26 cellular contexts compared by ENCODE assay signal in genomic region chr1:48873944-48874343, GRCh38.
A peak's percentile ranks its signal among the peaks of the same experiment; 100 is the strongest.
DNase-seq lines count a peak whose midpoint lies in the region; ATAC-seq and TF ChIP-seq lines count a peak whose summit lies in the region.
"Had no signal": no experiment of that assay in that cellular context is flagged by ENCODE, and none has a peak within 500 bp of the region (broad histone marks: within the 10 kb centered on the region; RNA-seq: fewer than 3 reads in every experiment).

No MANE protein-coding gene starts in this region.

- peaks cover 13% of the 10 kb centered on the region for H3K27me3 Mint-ChIP-seq in T-helper 17 cell
- H3K27me3 Mint-ChIP-seq: CD4-positive, alpha-beta memory T cell had no signal

- H3F3A ChIP-seq in SK-N-SH (replicated peaks; ENCODE audit: insufficient read depth): peaks cover 12% of the 10 kb centered on the region

- H3K27me3 ChIP-seq in HUES48 (ENCODE audit: control insufficient read depth, insufficient read depth, low read length) (no peaks in the 10 kb centered on the region), SK-N-SH (ENCODE audit: insufficient read depth) (no peaks in the 10 kb centered on the region)
- H3K27me3 ChIP-seq: SJSA1, testis had no signal

- H3K4me1 ChIP-seq in HUES48 (ENCODE audit: control insufficient read depth, insufficient read depth, low read length): peaks cover 41% of the 10 kb centered on the region
- H3K4me1 ChIP-seq in SK-N-SH (ENCODE audit: control insufficient read depth in 1 of 2, insufficient read depth in 2 of 2, low read depth in 1 of 2, low read length in 1 of 2): peaks cover 21 to 31% of the 10 kb centered on the region in 2 experiments; a peak in 3 of 4 replicates
- H3K4me1 ChIP-seq: lower lobe of right lung, parathyroid adenoma, testis had no signal

- no peaks in the 10 kb centered on the region for H4K20me1 ChIP-seq in SK-N-SH (ENCODE audit: insufficient read depth)

- H3K27ac ChIP-seq in HUES48 (ENCODE audit: low read depth, low read length) (peak overlapping the region; percentile 65), angular gyrus (ENCODE audit: low read depth, low read length) (peak overlapping the region; percentile 68), SK-N-SH (ENCODE audit: low read depth in 2 of 2, low read length in 1 of 2) (no peak overlapping the region; a peak in 2 of 4 replicates)
- H3K27ac ChIP-seq: lower lobe of right lung, parathyroid adenoma, SJSA1, testis had no signal

- H3K4me3 ChIP-seq in HUES48 (ENCODE audit: low read depth, low read length): no peak overlapping the region
- H3K4me3 ChIP-seq in SK-N-SH (ENCODE audit: low read depth in 2 of 2, low read length in 1 of 2): no peak overlapping the region
- H3K4me3 ChIP-seq: lower lobe of right lung, mucosa of descending colon, SJSA1, testis had no signal

- POLR2A ChIA-PET in SK-N-SH (lab: Yijun Ruan, JAX): no interaction called here

- DNase-seq in islet precursor cell (peak; percentile 66), T-helper 17 cell (no peak), NAMALWA (ENCODE audit: low spot score) (no peak), SK-N-SH (no peak)
- DNase-seq in activated naive CD4-positive, alpha-beta T cell treated with anti-CD3 and anti-CD28 coated beads, Interleukin-2, amount 50 U/mL, for 16 hours: no peak
- DNase-seq: activated CD4-positive, alpha-beta T cell treated with anti-CD3 and anti-CD28 coated beads for 36 hours; activated CD8-positive, alpha-beta memory T cell treated with anti-CD3 and anti-CD28 coated beads for 24 hours; activated effector memory CD4-positive, alpha-beta T cell treated with anti-CD3 and anti-CD28 coated beads, Interleukin-2, amount 50 U/mL, for 16 hours; CD4-positive, alpha-beta memory T cell; kidney; lower lobe of right lung; mucosa of descending colon; NCI-H1105 treated with DMSO at 0.1 percent for 48 hours; NCI-H2029; NCI-H526 treated with DMSO at 0.1 percent for 48 hours; right cardiac atrium; stimulated activated CD4-positive, alpha-beta T cell treated with anti-CD3 and anti-CD28 coated beads, Interleukin-4, amount 100 ng/mL, for 24 hours; testis had no signal

- WGBS in SK-N-SH (ENCODE audit: low lambda C conversion rate): 93% methylated on average over 4 of the region's 4 CpGs

- no peaks in the 10 kb centered on the region for H3K36me3 Mint-ChIP-seq in T-helper 17 cell (ENCODE audit: low read depth)
- H3K36me3 Mint-ChIP-seq: brain; CD4-positive, alpha-beta memory T cell; stimulated activated effector memory CD8-positive, alpha-beta T cell treated with anti-CD3 and anti-CD28 coated beads, Interleukin-12 subunit alpha, Interleukin-12 subunit beta, amount 100 ng/mL, for 72 hours had no signal

- H3K4me3 Mint-ChIP-seq in T-helper 17 cell: no peak overlapping the region
- H3K4me3 Mint-ChIP-seq: activated CD4-positive, alpha-beta T cell treated with anti-CD3 and anti-CD28 coated beads for 36 hours; brain; CD4-positive, alpha-beta memory T cell; nephron; stimulated activated effector memory CD8-positive, alpha-beta T cell treated with anti-CD3 and anti-CD28 coated beads, Interleukin-12 subunit alpha, Interleukin-12 subunit beta, amount 100 ng/mL, for 72 hours; T-helper 1 cell treated with Interleukin-12 subunit alpha and Interleukin-12 subunit beta and Interleukin-4 antibody, amounts not matched to agents 30 μg/mL and 1 μg/mL, for 36 hours had no signal

- H3K9ac ChIP-seq in HUES48 (ENCODE audit: low read depth, low read length) (no peak overlapping the region), SK-N-SH (no peak overlapping the region)
- H3K9ac ChIP-seq: parathyroid adenoma had no signal

- TF ChIP-seq RAD21 in SK-N-SH (IDR thresholded peaks at IDR 0.05; ENCODE audit: low read length): no peak

- H3K79me2 ChIP-seq in SK-N-SH (ENCODE audit: insufficient read depth): no peaks in the 10 kb centered on the region
- H3K79me2 ChIP-seq: parathyroid adenoma had no signal

- ATAC-seq in T-helper 17 cell: no peak
- ATAC-seq: activated CD4-positive, alpha-beta T cell treated with anti-CD3 and anti-CD28 coated beads for 36 hours; lower lobe of right lung; mucosa of descending colon; right cardiac atrium; stimulated activated effector memory CD8-positive, alpha-beta T cell treated with anti-CD3 and anti-CD28 coated beads, Interleukin-12 subunit alpha, Interleukin-12 subunit beta, amount 100 ng/mL, for 72 hours had no signal

- TF ChIP-seq CTCF in SK-N-SH (IDR thresholded peaks at IDR 0.05): no peak

- no peak overlapping the region for H3K4me2 ChIP-seq in SK-N-SH

- no peaks in the 10 kb centered on the region for H3K9me3 ChIP-seq in HUES48 (ENCODE audit: control insufficient read depth, insufficient read depth, low read length)
- H3K9me3 ChIP-seq in T-helper 17 cell (ENCODE audit: control insufficient read depth, low read length, poor library complexity, severe bottlenecking): no peaks in the 10 kb centered on the region
- H3K9me3 ChIP-seq in SK-N-SH: no peaks in the 10 kb centered on the region
- H3K9me3 ChIP-seq: lower lobe of right lung, mucosa of descending colon, SJSA1, testis had no signal

- no peaks in the 10 kb centered on the region for H3K9me2 ChIP-seq in SK-N-SH

- CTCF ChIA-PET in SK-N-SH (lab: Yijun Ruan, JAX): interaction anchor here (1.5 kb wide), 1 partner anchor 9 kb away, joined by 7 read pairs; no protein-coding TSS in a partner anchor

- no peak overlapping the region for H3K27ac Mint-ChIP-seq in T-helper 17 cell
- H3K27ac Mint-ChIP-seq: activated CD4-positive, alpha-beta T cell treated with anti-CD3 and anti-CD28 coated beads for 36 hours; CD4-positive, alpha-beta memory T cell; nephron; stimulated activated effector memory CD8-positive, alpha-beta T cell treated with anti-CD3 and anti-CD28 coated beads, Interleukin-12 subunit alpha, Interleukin-12 subunit beta, amount 100 ng/mL, for 72 hours; T-helper 1 cell treated with Interleukin-12 subunit alpha and Interleukin-12 subunit beta and Interleukin-4 antibody, amounts not matched to agents 30 μg/mL and 1 μg/mL, for 36 hours had no signal

- no peaks in the 10 kb centered on the region for H3K4me1 Mint-ChIP-seq in T-helper 17 cell
- H3K4me1 Mint-ChIP-seq: activated CD4-positive, alpha-beta T cell treated with anti-CD3 and anti-CD28 coated beads for 36 hours; stimulated activated effector memory CD8-positive, alpha-beta T cell treated with anti-CD3 and anti-CD28 coated beads, Interleukin-12 subunit alpha, Interleukin-12 subunit beta, amount 100 ng/mL, for 72 hours had no signal

- H2AFZ ChIP-seq in SK-N-SH (ENCODE audit: low read depth): no peak overlapping the region
- H2AFZ ChIP-seq: parathyroid adenoma had no signal

- H3K36me3 ChIP-seq in HUES48 (ENCODE audit: control insufficient read depth, insufficient read depth, low read length) (no peaks in the 10 kb centered on the region), SK-N-SH (replicated peaks in 1 of 2; ENCODE audit: control insufficient read depth in 1 of 2, insufficient read depth in 2 of 2, low read length in 1 of 2) (no peaks in the 10 kb centered on the region)
- H3K36me3 ChIP-seq: lower lobe of right lung, SJSA1 had no signal

- TF ChIP-seq EP300 in SK-N-SH (IDR thresholded peaks at IDR 0.05; ENCODE audit: borderline replicate concordance in 1 of 2, low read depth in 1 of 2, low read length in 1 of 2): no peak

TF ChIP-seq in SK-N-SH, 30 proteins besides CTCF, POLR2A, EP300 and RAD21 (continues in another document):
- no peak for TF ChIP-seq TCF12 (IDR thresholded peaks at IDR 0.05)
- TF ChIP-seq REST (IDR thresholded peaks at IDR 0.05; ENCODE audit: low read depth, low read length): no peak
- no peak for TF ChIP-seq TEAD4 (IDR thresholded peaks at IDR 0.05; ENCODE audit: borderline replicate concordance, insufficient read depth)
- TF ChIP-seq MEF2A (IDR thresholded peaks at IDR 0.05; ENCODE audit: borderline replicate concordance, low read depth): no peak
- no peak for TF ChIP-seq SIN3A (IDR thresholded peaks at IDR 0.05; ENCODE audit: borderline replicate concordance, low read depth, low read length)
- no peak for TF ChIP-seq NRF1 (IDR thresholded peaks at IDR 0.05; ENCODE audit: low read depth, low read length)
- no peak for TF ChIP-seq RXRA (IDR thresholded peaks at IDR 0.05; ENCODE audit: borderline replicate concordance, low read depth)
- no peak for TF ChIP-seq USF2 (IDR thresholded peaks at IDR 0.05; ENCODE audit: borderline replicate concordance, low read depth, low read length)
- no peak for TF ChIP-seq FOXM1 (IDR thresholded peaks at IDR 0.05; ENCODE audit: low read depth)
- TF ChIP-seq CHD2 (IDR thresholded peaks at IDR 0.05; ENCODE audit: low read length, partially characterized antibody): no peak

Comparison
In these comparisons a context has a peak if more than half of its experiments do, and no peak if none do; other contexts are left out.
1. H3K27ac ChIP-seq: peak in HUES48 (single experiment) and angular gyrus (single experiment); none in SK-N-SH (0 of 2).